Comparison of ENCODE assay signal across 24 cellular contexts in genomic region chr1:71191520-71191919, GRCh38.
"Had no signal": no experiment of that assay in that cellular context is flagged by ENCODE, and none has a peak within 500 bp of the region (broad histone marks: within the 10 kb centered on the region; RNA-seq: fewer than 3 reads in every experiment).

No MANE protein-coding gene starts in this region.

- ATAC-seq: effector memory CD8-positive, alpha-beta T cell; esophagus mucosa; foreskin keratinocyte; gastrocnemius medialis; gastroesophageal sphincter; heart left ventricle; heart right ventricle had no signal

- DNase-seq: colonic mucosa; cortex of kidney; dermis blood vessel endothelial cell; dorsolateral prefrontal cortex; effector CD4-positive, alpha-beta T cell; effector CD8-positive, alpha-beta T cell; effector memory CD4-positive, alpha-beta T cell; effector memory CD8-positive, alpha-beta T cell; endodermal cell; erythroblast; esophagus squamous epithelium; foreskin fibroblast; foreskin keratinocyte; foreskin melanocyte; gastrocnemius medialis; glutamatergic neuron; head of caudate nucleus; heart left ventricle; heart right ventricle had no signal

- H3K27ac ChIP-seq: colonic mucosa, coronary artery, epithelial cell of prostate, esophagus muscularis mucosa, esophagus squamous epithelium, foreskin keratinocyte, gastrocnemius medialis, gastroesophageal sphincter, heart left ventricle, heart right ventricle had no signal

- H3K9me3 ChIP-seq: colonic mucosa, esophagus muscularis mucosa, gastrocnemius medialis, gastroesophageal sphincter had no signal

- H3K4me1 ChIP-seq: colonic mucosa, esophagus squamous epithelium, foreskin keratinocyte, gastrocnemius medialis, gastroesophageal sphincter had no signal

- H3K27me3 ChIP-seq: colonic mucosa, dorsolateral prefrontal cortex, esophagus muscularis mucosa, esophagus squamous epithelium, foreskin keratinocyte, gastrocnemius medialis, gastroesophageal sphincter, heart left ventricle, heart right ventricle had no signal

- H3K36me3 ChIP-seq: colonic mucosa, esophagus muscularis mucosa, esophagus squamous epithelium, gastrocnemius medialis, gastroesophageal sphincter, heart left ventricle, heart right ventricle had no signal

- H3K4me3 ChIP-seq: colonic mucosa, coronary artery, dorsolateral prefrontal cortex, esophagus muscularis mucosa, esophagus squamous epithelium, gastrocnemius medialis, gastroesophageal sphincter, heart left ventricle, heart right ventricle had no signal
